Comparison of ENCODE assay signal across 8 cellular contexts in the genomic region with DNA sequence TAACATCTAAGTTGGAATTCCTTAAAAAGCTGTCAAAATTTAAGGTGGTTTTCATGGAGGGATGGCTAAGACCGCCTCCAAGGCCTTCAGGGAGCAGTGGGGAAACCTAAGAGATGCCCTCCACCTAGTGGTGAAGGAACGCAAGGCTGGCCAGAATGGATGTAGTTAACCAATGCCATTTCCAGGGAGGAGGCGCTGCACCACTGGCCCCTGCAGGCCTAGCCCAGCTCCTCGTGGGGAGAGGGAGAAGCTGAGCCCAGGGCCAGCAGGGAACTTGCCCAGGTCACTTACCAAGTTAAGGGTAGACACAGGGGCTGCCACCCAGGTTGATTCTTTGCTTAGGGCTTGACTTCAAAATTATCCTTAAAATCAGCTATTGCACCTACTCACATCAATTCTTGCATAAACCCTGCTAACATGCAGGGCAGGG. TPM values are rescaled to one million over a fixed set of nuclear protein-coding genes. Genes with fewer than 3 reads are reported as not detected.
DNase-seq lines count a peak whose midpoint lies in the region; ATAC-seq and TF ChIP-seq lines count a peak whose summit lies in the region.

No MANE protein-coding gene starts in this region.

- H3K4me1 ChIP-seq in Caco-2, result no peaks in the 10 kb centered on the region; the same call in 1 of the 2 replicates
- peaks cover 9% of the 10 kb centered on the region for H3K4me1 ChIP-seq in effector memory CD4-positive, alpha-beta T cell (ENCODE audit: control insufficient read depth, insufficient read depth, low read length, poor library complexity, severe bottlenecking)

- H3K36me3 Mint-ChIP-seq in Caco-2 (ENCODE audit: insufficient read depth, unreplicated experiment), result no peaks in the 10 kb centered on the region
- H3K36me3 Mint-ChIP-seq in activated CD4-positive, alpha-beta memory T cell treated with anti-CD3 and anti-CD28 coated beads, Interleukin-2, amount 10 ng/mL, durations not matched to agents 7 days and 5 days (ENCODE audit: low read depth), result no peaks in the 10 kb centered on the region

- ATAC-seq in GM19455 (IDR thresholded peaks at IDR 0.05; ENCODE audit: unreplicated experiment), result peak; percentile 87
- ATAC-seq in HG03469 (IDR thresholded peaks at IDR 0.05; ENCODE audit: unreplicated experiment), result peak; percentile 75

- H3K36me3 ChIP-seq in Caco-2 (ENCODE audit: control insufficient read depth, insufficient read depth, low read length), result no peaks in the 10 kb centered on the region
- H3K36me3 ChIP-seq in effector memory CD4-positive, alpha-beta T cell (ENCODE audit: control insufficient read depth, insufficient read depth, low read length), result no peaks in the 10 kb centered on the region

- H3K27ac ChIP-seq in effector memory CD4-positive, alpha-beta T cell (ENCODE audit: insufficient read depth, low read length, poor library complexity, severe bottlenecking), result no peak overlapping the region

- H3K4me3 Mint-ChIP-seq in Caco-2 (ENCODE audit: unreplicated experiment), result no peak overlapping the region
- no peak overlapping the region for H3K4me3 Mint-ChIP-seq in activated CD4-positive, alpha-beta memory T cell treated with anti-CD3 and anti-CD28 coated beads, Interleukin-2, amount 10 ng/mL, durations not matched to agents 7 days and 5 days

- no peak overlapping the region for H3K27ac Mint-ChIP-seq in Caco-2 (ENCODE audit: unreplicated experiment)
- H3K27ac Mint-ChIP-seq in activated CD4-positive, alpha-beta memory T cell treated with anti-CD3 and anti-CD28 coated beads, Interleukin-2, amount 10 ng/mL, durations not matched to agents 7 days and 5 days, result no peak overlapping the region

- H3K4me3 ChIP-seq in Caco-2 (ENCODE audit: low read depth, low read length), result no peak overlapping the region
- H3K4me3 ChIP-seq in effector memory CD4-positive, alpha-beta T cell (ENCODE audit: insufficient read depth, low read depth, low read length, poor library complexity, severe bottlenecking), result no peak overlapping the region

- H3K27me3 ChIP-seq in Caco-2 (replicated peaks; ENCODE audit: control insufficient read depth, insufficient read depth, low read length), result no peaks in the 10 kb centered on the region
- H3K27me3 ChIP-seq in effector memory CD4-positive, alpha-beta T cell (replicated peaks; ENCODE audit: control insufficient read depth, insufficient read depth, low read length, poor library complexity, severe bottlenecking), result no peaks in the 10 kb centered on the region

- H3K27me3 Mint-ChIP-seq in Caco-2 (ENCODE audit: insufficient read depth, unreplicated experiment), result no peaks in the 10 kb centered on the region
- H3K27me3 Mint-ChIP-seq in activated CD4-positive, alpha-beta memory T cell treated with anti-CD3 and anti-CD28 coated beads, Interleukin-2, amount 10 ng/mL, durations not matched to agents 7 days and 5 days, result no peaks in the 10 kb centered on the region

- POLR2A ChIA-PET in Caco-2 (lab: Charles Lee), result no interaction called here
- POLR2A ChIA-PET in activated CD4-positive, alpha-beta memory T cell treated with anti-CD3 and anti-CD28 coated beads, Interleukin-2, amount 10 ng/mL, durations not matched to agents 7 days and 5 days (lab: Charles Lee), result interaction anchor here (0.6 to 1.6 kb wide), 11 partner anchors 9 to 326 kb away, joined by 3 to 6 read pairs (median 3); a partner anchor contains a TSS

- no peaks in the 10 kb centered on the region for H3K9me3 ChIP-seq in Caco-2
- no peaks in the 10 kb centered on the region for H3K9me3 ChIP-seq in effector memory CD4-positive, alpha-beta T cell (ENCODE audit: control insufficient read depth, low read length)

- BruUV-seq in Caco-2 (replicated peaks; lab: Mats Ljungman, UMichigan), result no TSS peak

- DNase-seq in Caco-2 (peak; percentile 86 to 89), NCI-H774 (lab: John Stamatoyannopoulos, UW) (peak; percentile 84), midbrain (lab: John Stamatoyannopoulos, UW) (peak; percentile 53)
- DNase-seq in activated CD4-positive, alpha-beta memory T cell treated with anti-CD3 and anti-CD28 coated beads, Interleukin-2, amount 10 ng/mL, durations not matched to agents 7 days and 5 days, result peak; percentile 81
- DNase-seq in effector memory CD4-positive, alpha-beta T cell, result peak; percentile 40 to 61 (median 42)
- DNase-seq in stimulated activated CD8-positive, alpha-beta memory T cell treated with anti-CD3 and anti-CD28 coated beads, Interleukin-7, amount 100 ng/mL, for 1 hour (ENCODE audit: low read depth in 2 of 2), result peak; percentile 32 to 45

- CTCF ChIA-PET in Caco-2 (lab: Charles Lee), result interaction anchor here (0.5 to 1.9 kb wide), 11 partner anchors 9 to 742 kb away, joined by 3 to 18 read pairs (median 4); no protein-coding TSS in a partner anchor
- CTCF ChIA-PET in activated CD4-positive, alpha-beta memory T cell treated with anti-CD3 and anti-CD28 coated beads, Interleukin-2, amount 10 ng/mL, durations not matched to agents 7 days and 5 days (lab: Charles Lee), result interaction anchor here (0.5 to 7.5 kb wide), 54 partner anchors 9 to 743 kb away, joined by 3 to 92 read pairs (median 4); a partner anchor contains a TSS

- intact Hi-C loops in Caco-2 (cut with micrococcal nuclease; ENCODE audit: unreplicated experiment), result loop anchor here (1.0 kb wide), 4 partner anchors 213 to 326 kb away; no protein-coding TSS in a partner anchor

- peak; percentile 88 to 97 for TF ChIP-seq CTCF in Caco-2 (IDR thresholded peaks at IDR 0.05; ENCODE audit: insufficient read depth in 1 of 2, low read depth in 1 of 2, low read length in 1 of 2, severe bottlenecking in 1 of 2, unreplicated experiment in 1 of 2)

- no peaks in the 10 kb centered on the region for H3K9me3 Mint-ChIP-seq in Caco-2 (ENCODE audit: unreplicated experiment)
- H3K9me3 Mint-ChIP-seq in activated CD4-positive, alpha-beta memory T cell treated with anti-CD3 and anti-CD28 coated beads, Interleukin-2, amount 10 ng/mL, durations not matched to agents 7 days and 5 days, result no peaks in the 10 kb centered on the region

- H3K4me1 Mint-ChIP-seq in Caco-2 (ENCODE audit: low read depth, unreplicated experiment), result peaks cover 2% of the 10 kb centered on the region
- peaks cover 23% of the 10 kb centered on the region for H3K4me1 Mint-ChIP-seq in activated CD4-positive, alpha-beta memory T cell treated with anti-CD3 and anti-CD28 coated beads, Interleukin-2, amount 10 ng/mL, durations not matched to agents 7 days and 5 days

RNA-seq across cellular contexts. Expression of a gene that starts 32.0 kb away (rescaled TPM):
- 41.9 and 47.2 TPM in 2 replicates for total RNA-seq in Caco-2 (2022)
- 10 to 100 TPM; 39.7 to 41.2 TPM for total RNA-seq in activated CD4-positive, alpha-beta memory T cell treated with anti-CD3 and anti-CD28 coated beads, Interleukin-2, amount 10 ng/mL, durations not matched to agents 7 days and 5 days
